In genomic region chr2:177772529-177772928, GRCh38 we compare ENCODE assay signal across 8 cellular contexts.
DNase-seq lines count a peak whose midpoint lies in the region; ATAC-seq and TF ChIP-seq lines count a peak whose summit lies in the region.

No MANE protein-coding gene starts in this region.

- no peaks in the 10 kb centered on the region for H3K79me2 ChIP-seq in OCI-LY1 (ENCODE audit: insufficient read depth, low read length)

- H2AFZ ChIP-seq in OCI-LY1 (ENCODE audit: low read length), result no peak overlapping the region

- peak; percentile 63 for TF ChIP-seq CTCF in A673 (conservative IDR thresholded peaks at IDR 0.05; ENCODE audit: low read depth, low read length)
- peak; percentile 11 for TF ChIP-seq CTCF in GM10248 (IDR thresholded peaks at IDR 0.05; ENCODE audit: control extremely low read depth, extremely low read depth, low read depth, missing control alignments)
- peak; percentile 51 for TF ChIP-seq CTCF in OCI-LY1 (IDR thresholded peaks at IDR 0.05; ENCODE audit: low read length)
- peak; percentile 56 for TF ChIP-seq CTCF in epithelial cell of proximal tubule (conservative IDR thresholded peaks at IDR 0.05; ENCODE audit: low read depth, low read length)
- TF ChIP-seq CTCF in thyroid gland (IDR thresholded peaks at IDR 0.05), result peak in 5 of 6 experiments; percentile 15 to 62 (median 52)
- no peak for TF ChIP-seq CTCF in omental fat pad (IDR thresholded peaks at IDR 0.05)

- H3K27ac ChIP-seq in A673 (ENCODE audit: low read depth, low read length, poor library complexity, severe bottlenecking) (no peak overlapping the region), OCI-LY1 (ENCODE audit: low read depth, low read length, poor library complexity, severe bottlenecking) (no peak overlapping the region), thyroid gland (no peak overlapping the region)

- BruUV-seq in A673 (replicated peaks; lab: Mats Ljungman, UMichigan), result no TSS peak

- TF ChIP-seq POLR2A in thyroid gland (IDR thresholded peaks at IDR 0.05), result no peak

- H3K9ac ChIP-seq in OCI-LY1 (ENCODE audit: low read length), result no peak overlapping the region

- H3K27me3 ChIP-seq in A673 (replicated peaks; ENCODE audit: insufficient read depth, low read depth, low read length, poor library complexity) (no peaks in the 10 kb centered on the region), OCI-LY1 (ENCODE audit: insufficient read depth, low read length) (0 out of 2 replicates have a peak, but pooled peaks cover 5% of the 10 kb centered on the region), thyroid gland (no peaks in the 10 kb centered on the region)

- POLR2A ChIA-PET in A673 (lab: Charles Lee; ENCODE audit: low non-redundant PET), result no interaction called here
- POLR2A ChIA-PET in GM10248 (lab: Yijun Ruan, JAX), result no interaction called here

- H3K4me3 ChIP-seq in A673 (ENCODE audit: low read depth, low read length, poor library complexity, severe bottlenecking) (no peak overlapping the region), OCI-LY1 (ENCODE audit: low read depth, low read length, poor library complexity, severe bottlenecking) (no peak overlapping the region), epithelial cell of proximal tubule (ENCODE audit: low read depth, low read length) (no peak overlapping the region), thyroid gland (replicated peaks in 1 of 3) (no peak overlapping the region)

- CTCF ChIA-PET in A673 (lab: Charles Lee), result interaction anchor here (0.5 to 0.6 kb wide), 7 partner anchors 16 to 485 kb away, joined by 3 to 6 read pairs (median 3); no protein-coding TSS in a partner anchor
- CTCF ChIA-PET in GM10248 (lab: Yijun Ruan, JAX), result interaction anchor here (1.0 to 2.8 kb wide), 8 partner anchors 8 to 104 kb away, joined by 3 to 16 read pairs (median 4); no protein-coding TSS in a partner anchor

- H3K4me2 ChIP-seq in OCI-LY1 (ENCODE audit: low read length), result no peak overlapping the region

- intact Hi-C loops in A673 (cut with micrococcal nuclease; ENCODE audit: unreplicated experiment), result no loop called here
- intact Hi-C loops in thyroid gland (cut with DNase I), result no loop called here

- H3K4me1 ChIP-seq in A673 (ENCODE audit: insufficient read depth, low read length, poor library complexity, severe bottlenecking) (no peaks in the 10 kb centered on the region), OCI-LY1 (ENCODE audit: insufficient read depth, low read length, severe bottlenecking) (no peaks in the 10 kb centered on the region), thyroid gland (no peaks in the 10 kb centered on the region)

- H3K9me3 ChIP-seq in A673 (ENCODE audit: low read depth, low read length, poor library complexity, severe bottlenecking) (no peaks in the 10 kb centered on the region), OCI-LY1 (ENCODE audit: low read length) (no peaks in the 10 kb centered on the region), thyroid gland (no peaks in the 10 kb centered on the region)

- ATAC-seq in HG02798 (IDR thresholded peaks at IDR 0.05; ENCODE audit: poor library complexity, unreplicated experiment) (no peak), omental fat pad (ENCODE audit: low FRiP score) (no peak)

- no peaks in the 10 kb centered on the region for H3F3A ChIP-seq in OCI-LY1 (ENCODE audit: insufficient read depth, low read length)

- DNase-seq in A673 (ENCODE audit: low spot score), result peak; percentile 51
- peak; percentile 22 for DNase-seq in GM10248 (ENCODE audit: extremely low spot score)
- DNase-seq in epithelial cell of proximal tubule (ENCODE audit: low read depth), result no peak
- no peak for DNase-seq in thyroid gland
- no peak for DNase-seq in activated effector memory CD4-positive, alpha-beta T cell treated with Interleukin-2 at 50 U/mL for 16 hours
- DNase-seq in omental fat pad (ENCODE audit: low spot score), result no peak

- no peaks in the 10 kb centered on the region for H3K36me3 ChIP-seq in A673 (ENCODE audit: insufficient read depth, low read length, poor library complexity, severe bottlenecking)
- H3K36me3 ChIP-seq in OCI-LY1 (ENCODE audit: insufficient read depth, low read length), result no peaks in the 10 kb centered on the region
- H3K36me3 ChIP-seq in thyroid gland, result no peaks in the 10 kb centered on the region

- no peaks in the 10 kb centered on the region for H4K20me1 ChIP-seq in OCI-LY1 (ENCODE audit: insufficient read depth, low read length)

- no peaks in the 10 kb centered on the region for H3K9me2 ChIP-seq in OCI-LY1 (ENCODE audit: low read depth, low read length)

Comparison
In these comparisons a context has a peak if more than half of its experiments do, and no peak if none do; other contexts are left out.
1. DNase-seq: peak in A673 (single experiment) and GM10248 (single experiment); none in epithelial cell of proximal tubule (single experiment), thyroid gland (0 of 2), activated effector memory CD4-positive, alpha-beta T cell treated with Interleukin-2 at 50 U/mL for 16 hours (single experiment) and omental fat pad (single experiment).
2. CTCF ChIP-seq: peak in A673 (single experiment), GM10248 (single experiment), OCI-LY1 (single experiment), epithelial cell of proximal tubule (single experiment) and thyroid gland (5 of 6); none in omental fat pad (0 of 3).